ENCODE assay signal across 8 cellular contexts in the genomic region with DNA sequence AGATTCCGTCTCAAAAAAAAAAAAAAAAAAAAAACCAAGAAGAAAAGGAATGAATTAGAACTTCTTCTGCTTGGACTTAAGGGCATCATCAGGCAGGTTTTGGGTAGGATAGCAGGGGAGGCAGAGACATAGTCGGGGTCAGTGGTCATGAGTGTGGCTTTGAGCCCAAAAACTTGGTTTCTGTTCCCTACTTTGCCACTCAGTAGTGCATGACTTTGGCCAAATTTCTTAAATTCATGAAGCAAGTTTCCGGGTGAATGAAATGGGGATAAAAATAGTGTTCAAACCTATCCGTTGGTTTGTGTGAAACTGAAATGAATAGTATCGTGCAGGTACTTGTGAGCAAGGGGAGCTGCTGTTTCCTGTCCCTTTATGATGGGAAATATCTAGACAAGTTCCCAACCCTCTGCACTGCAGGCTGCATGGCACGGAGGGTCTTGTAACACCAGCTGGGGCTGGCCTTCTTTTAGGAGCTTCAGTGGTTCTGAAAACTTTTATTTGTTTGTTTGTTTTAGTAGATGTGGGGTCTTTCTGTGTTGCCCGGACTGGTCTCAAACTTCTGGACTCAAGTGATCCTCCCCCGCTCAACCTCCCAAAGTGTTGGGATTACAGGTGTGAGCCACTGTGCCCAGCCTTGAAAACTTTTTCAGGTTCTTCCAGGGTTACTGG.
A peak's percentile ranks its signal among the peaks of the same experiment; 100 is the strongest.
DNase-seq lines count a peak whose midpoint lies in the region; ATAC-seq and TF ChIP-seq lines count a peak whose summit lies in the region.

No MANE protein-coding gene starts in this region.

- peak overlapping the region; percentile 32 for H3K27ac ChIP-seq in RWPE2 (ENCODE audit: poor library complexity, severe bottlenecking)

- ATAC-seq in HG02588 (IDR thresholded peaks at IDR 0.05; ENCODE audit: unreplicated experiment), result peak; percentile 49
- ATAC-seq in RWPE2 (ENCODE audit: low read depth), result no peak
- ATAC-seq in stimulated activated naive CD8-positive, alpha-beta T cell treated with anti-CD3 and anti-CD28 coated beads, Interleukin-15, Interleukin-2, amounts not matched to agents 100 U/mL and 50 U/mL, for 24 hours, result peak; percentile 15

- H3K27me3 ChIP-seq in RWPE2 (ENCODE audit: insufficient read depth, poor library complexity, severe bottlenecking), result no peaks in the 10 kb centered on the region

- no peaks in the 10 kb centered on the region for H3K9me3 ChIP-seq in RWPE2 (ENCODE audit: severe bottlenecking)

- H3K36me3 ChIP-seq in RWPE2 (ENCODE audit: low read depth), result peaks cover 94% of the 10 kb centered on the region

- DNase-seq in GM12865 (ENCODE audit: low read depth) (peak; percentile 95), RWPE2 (ENCODE audit: low spot score) (no peak), fibroblast of mammary gland (ENCODE audit: low read depth) (peak; percentile 48), NCI-H82 (lab: John Stamatoyannopoulos, UW) (no peak), AML-193 (lab: John Stamatoyannopoulos, UW) (no peak)
- no peak for DNase-seq in stimulated activated naive CD8-positive, alpha-beta T cell treated with anti-CD3 and anti-CD28 coated beads, Interleukin-15, Interleukin-2, amounts not matched to agents 100 U/mL and 50 U/mL, for 24 hours
- DNase-seq in stimulated activated CD4-positive, alpha-beta T cell treated with anti-CD3 and anti-CD28 coated beads, Interleukin-4, amount 100 ng/mL, for 24 hours, result no peak

- H3K4me3 ChIP-seq in GM12865 (ENCODE audit: low read depth, low read length) (peak overlapping the region; percentile 27; the same call in 1 of the 2 replicates), RWPE2 (ENCODE audit: severe bottlenecking) (no peak overlapping the region), fibroblast of mammary gland (ENCODE audit: control insufficient read depth, low read depth, low read length) (no peak overlapping the region)

- no peak for TF ChIP-seq CTCF in GM12865 (IDR thresholded peaks at IDR 0.05; ENCODE audit: insufficient read depth, low read depth, low read length, missing control alignments)
- no peak for TF ChIP-seq CTCF in RWPE2 (IDR thresholded peaks at IDR 0.05; ENCODE audit: poor library complexity, severe bottlenecking)
- no peak for TF ChIP-seq CTCF in fibroblast of mammary gland (conservative IDR thresholded peaks at IDR 0.05; ENCODE audit: control insufficient read depth, insufficient read depth, low read depth, low read length)

- no peaks in the 10 kb centered on the region for H3K4me1 ChIP-seq in RWPE2 (ENCODE audit: insufficient read depth, poor library complexity, severe bottlenecking)

Comparison
In these comparisons a context has a peak if more than half of its experiments do, and no peak if none do; other contexts are left out.
1. DNase-seq: peak in GM12865 (single experiment) and fibroblast of mammary gland (single experiment); none in RWPE2 (single experiment), stimulated activated naive CD8-positive, alpha-beta T cell treated with anti-CD3 and anti-CD28 coated beads, Interleukin-15, Interleukin-2, amounts not matched to agents 100 U/mL and 50 U/mL, for 24 hours (single experiment), NCI-H82 (single experiment), AML-193 (0 of 2) and stimulated activated CD4-positive, alpha-beta T cell treated with anti-CD3 and anti-CD28 coated beads, Interleukin-4, amount 100 ng/mL, for 24 hours (single experiment).